Comparison of ENCODE assay signal across 24 cellular contexts in genomic region chrX:39750246-39750790, GRCh38.
DNase-seq lines count a peak whose midpoint lies in the region; ATAC-seq and TF ChIP-seq lines count a peak whose summit lies in the region.
"Had no signal": no experiment of that assay in that cellular context is flagged by ENCODE, and none has a peak within 500 bp of the region (broad histone marks: within the 10 kb centered on the region; RNA-seq: fewer than 3 reads in every experiment).

No MANE protein-coding gene starts in this region.

- intact Hi-C loops in activated CD8-positive, alpha-beta T cell treated with anti-CD3 and anti-CD28 coated beads for 36 hours (cut with micrococcal nuclease), result no loop called here
- intact Hi-C loops in gastrocnemius medialis (cut with DNase I; ENCODE audit: low total_unique reads), result no loop called here

- in situ Hi-C loops in gastrocnemius medialis (cut with MboI; ENCODE audit: low sequenced_read_pairs in 4 of 4), result no loop called here

- CTCF ChIA-PET in activated CD8-positive, alpha-beta T cell treated with anti-CD3 and anti-CD28 coated beads, Interleukin-2, amount 10 ng/mL, durations not matched to agents 7 days and 5 days (lab: Charles Lee), result no interaction called here
- CTCF ChIA-PET in activated CD8-positive, alpha-beta T cell treated with anti-CD3 and anti-CD28 coated beads for 36 hours (lab: Charles Lee), result interaction anchor here (0.9 kb wide), 1 partner anchor 524 kb away, joined by 3 read pairs; no protein-coding TSS in a partner anchor

- H3K27me3 ChIP-seq in Karpas-422 (ENCODE audit: low read length) (no peaks in the 10 kb centered on the region), gastrocnemius medialis (no peaks in the 10 kb centered on the region)
- H3K27me3 ChIP-seq: MG63, neural progenitor cell, right lobe of liver, uterus had no signal

- peak overlapping the region; percentile 64 to 65 for H3K27ac ChIP-seq in coronary artery
- no peak overlapping the region for H3K27ac ChIP-seq in Karpas-422 (ENCODE audit: low read length)
- no peak overlapping the region for H3K27ac ChIP-seq in gastrocnemius medialis
- H3K27ac ChIP-seq: neural progenitor cell, right lobe of liver, RWPE1, SK-N-MC, uterus had no signal

- H3K36me3 Mint-ChIP-seq in activated CD8-positive, alpha-beta T cell treated with anti-CD3 and anti-CD28 coated beads, Interleukin-2, amount 10 ng/mL, durations not matched to agents 7 days and 5 days (ENCODE audit: low read depth), result no peaks in the 10 kb centered on the region
- no peaks in the 10 kb centered on the region for H3K36me3 Mint-ChIP-seq in activated CD8-positive, alpha-beta T cell treated with anti-CD3 and anti-CD28 coated beads for 36 hours (ENCODE audit: low read depth)
- H3K36me3 Mint-ChIP-seq: memory B cell, neural progenitor cell had no signal

- H3K27me3 Mint-ChIP-seq in activated CD8-positive, alpha-beta T cell treated with anti-CD3 and anti-CD28 coated beads, Interleukin-2, amount 10 ng/mL, durations not matched to agents 7 days and 5 days (ENCODE audit: low read depth), result no peaks in the 10 kb centered on the region
- H3K27me3 Mint-ChIP-seq in activated CD8-positive, alpha-beta T cell treated with anti-CD3 and anti-CD28 coated beads for 36 hours, result no peaks in the 10 kb centered on the region
- H3K27me3 Mint-ChIP-seq: activated CD4-positive, alpha-beta T cell treated with anti-CD3 and anti-CD28 coated beads for 36 hours; memory B cell had no signal

- H3K4me2 ChIP-seq in Karpas-422 (ENCODE audit: low read depth, low read length, poor library complexity, severe bottlenecking), result no peak overlapping the region
- H3K4me2 ChIP-seq: neural progenitor cell had no signal

- POLR2A ChIA-PET in activated CD8-positive, alpha-beta T cell treated with anti-CD3 and anti-CD28 coated beads, Interleukin-2, amount 10 ng/mL, durations not matched to agents 7 days and 5 days (lab: Charles Lee), result interaction anchor here (0.9 kb wide), 1 partner anchor 86 kb away, joined by 3 read pairs; no protein-coding TSS in a partner anchor
- POLR2A ChIA-PET in activated CD8-positive, alpha-beta T cell treated with anti-CD3 and anti-CD28 coated beads for 36 hours (lab: Charles Lee), result no interaction called here

- H3K9me3 Mint-ChIP-seq in activated CD8-positive, alpha-beta T cell treated with anti-CD3 and anti-CD28 coated beads, Interleukin-2, amount 10 ng/mL, durations not matched to agents 7 days and 5 days (ENCODE audit: insufficient read depth), result no peaks in the 10 kb centered on the region
- H3K9me3 Mint-ChIP-seq in activated CD8-positive, alpha-beta T cell treated with anti-CD3 and anti-CD28 coated beads for 36 hours, result no peaks in the 10 kb centered on the region
- H3K9me3 Mint-ChIP-seq: activated T-cell treated with anti-CD3 and anti-CD28 coated beads, Interleukin-2, amount 50 U/mL, for 24 hours; memory B cell had no signal

- H4K20me1 ChIP-seq in Karpas-422 (ENCODE audit: insufficient read depth, low read depth, low read length), result no peaks in the 10 kb centered on the region

- H3K9me2 ChIP-seq in Karpas-422 (replicated peaks; ENCODE audit: insufficient read depth, low read length), result no peaks in the 10 kb centered on the region

- H3K9me3 ChIP-seq in Karpas-422 (ENCODE audit: low read length), result no peaks in the 10 kb centered on the region
- no peaks in the 10 kb centered on the region for H3K9me3 ChIP-seq in gastrocnemius medialis
- H3K9me3 ChIP-seq: Caco-2, MG63, right lobe of liver, uterus had no signal

- TF ChIP-seq POLR2A in NB4 (IDR thresholded peaks at IDR 0.05; ENCODE audit: extremely low read depth, insufficient read length), result no peak
- TF ChIP-seq POLR2A in gastrocnemius medialis (IDR thresholded peaks at IDR 0.05), result no peak

- DNase-seq in activated CD8-positive, alpha-beta T cell treated with anti-CD3 and anti-CD28 coated beads, Interleukin-2, amount 10 ng/mL, durations not matched to agents 7 days and 5 days, result no peak
- DNase-seq in activated CD8-positive, alpha-beta T cell treated with anti-CD3 and anti-CD28 coated beads for 36 hours, result no peak
- DNase-seq in NB4 (ENCODE audit: low read depth), result peak; percentile 50
- DNase-seq in coronary artery (ENCODE audit: low spot score), result no peak
- no peak for DNase-seq in Karpas-422
- no peak for DNase-seq in stimulated activated naive CD4-positive, alpha-beta T cell (lab: John Stamatoyannopoulos, UW)
- no peak for DNase-seq in gastrocnemius medialis
- DNase-seq: activated CD4-positive, alpha-beta T cell treated with anti-CD3 and anti-CD28 coated beads for 36 hours; activated gamma-delta T cell; activated T-cell treated with anti-CD3 and anti-CD28 coated beads, Interleukin-2, amount 50 U/mL, for 24 hours; Caco-2; DMS79; MG63; NCI-H2171 treated with DMSO at 0.1 percent for 48 hours; NCI-H510A treated with DMSO at 0.1 percent for 48 hours; right lobe of liver; stimulated activated naive B cell treated with anti-CD40 and anti-IgM and Interleukin-4, amounts not matched to agents 10 μg/mL and 1 μg/mL and 100 μg/mL, for 72 hours; uterus had no signal

- H3K36me3 ChIP-seq in Karpas-422 (ENCODE audit: insufficient read depth, low read length), result no peaks in the 10 kb centered on the region
- no peaks in the 10 kb centered on the region for H3K36me3 ChIP-seq in gastrocnemius medialis
- H3K36me3 ChIP-seq: MG63, neural progenitor cell, right lobe of liver, uterus had no signal

- ATAC-seq in activated CD8-positive, alpha-beta T cell treated with anti-CD3 and anti-CD28 coated beads, Interleukin-2, amount 10 ng/mL, durations not matched to agents 7 days and 5 days, result no peak
- ATAC-seq in activated CD8-positive, alpha-beta T cell treated with anti-CD3 and anti-CD28 coated beads for 36 hours, result no peak
- no peak for ATAC-seq in HG02588 (IDR thresholded peaks at IDR 0.05; ENCODE audit: unreplicated experiment)
- no peak for ATAC-seq in gastrocnemius medialis
- ATAC-seq: activated CD4-positive, alpha-beta T cell treated with anti-CD3 and anti-CD28 coated beads for 36 hours; left lobe of liver; right lobe of liver; stimulated activated naive B cell treated with anti-CD40 and anti-IgM and Interleukin-4, amounts not matched to agents 10 μg/mL and 1 μg/mL and 100 μg/mL, for 72 hours had no signal

- H3K4me1 ChIP-seq in Karpas-422 (ENCODE audit: low read length), result no peaks in the 10 kb centered on the region
- peaks cover 0 to 2% of the 10 kb centered on the region in 2 donors for H3K4me1 ChIP-seq in gastrocnemius medialis
- H3K4me1 ChIP-seq: uterus had no signal

- peak overlapping the region; percentile 74 for H3K27ac Mint-ChIP-seq in activated CD8-positive, alpha-beta T cell treated with anti-CD3 and anti-CD28 coated beads, Interleukin-2, amount 10 ng/mL, durations not matched to agents 7 days and 5 days
- no peak overlapping the region for H3K27ac Mint-ChIP-seq in activated CD8-positive, alpha-beta T cell treated with anti-CD3 and anti-CD28 coated beads for 36 hours
- H3K27ac Mint-ChIP-seq: activated CD4-positive, alpha-beta T cell treated with anti-CD3 and anti-CD28 coated beads for 36 hours; activated T-cell treated with anti-CD3 and anti-CD28 coated beads, Interleukin-2, amount 50 U/mL, for 24 hours; memory B cell; neural progenitor cell; stimulated activated naive B cell treated with anti-CD40 and anti-IgM and Interleukin-4, amounts not matched to agents 10 μg/mL and 1 μg/mL and 100 μg/mL, for 72 hours had no signal

- H2AFZ ChIP-seq in Karpas-422 (ENCODE audit: low read length), result no peak overlapping the region
- H2AFZ ChIP-seq: neural progenitor cell had no signal

- H3K4me1 Mint-ChIP-seq in activated CD8-positive, alpha-beta T cell treated with anti-CD3 and anti-CD28 coated beads, Interleukin-2, amount 10 ng/mL, durations not matched to agents 7 days and 5 days (ENCODE audit: low read depth), result peaks cover 12% of the 10 kb centered on the region
- peaks cover 14% of the 10 kb centered on the region for H3K4me1 Mint-ChIP-seq in activated CD8-positive, alpha-beta T cell treated with anti-CD3 and anti-CD28 coated beads for 36 hours (ENCODE audit: low read depth)
- H3K4me1 Mint-ChIP-seq: memory B cell had no signal

- H3K4me3 Mint-ChIP-seq in activated CD8-positive, alpha-beta T cell treated with anti-CD3 and anti-CD28 coated beads, Interleukin-2, amount 10 ng/mL, durations not matched to agents 7 days and 5 days, result no peak overlapping the region
- no peak overlapping the region for H3K4me3 Mint-ChIP-seq in activated CD8-positive, alpha-beta T cell treated with anti-CD3 and anti-CD28 coated beads for 36 hours
- H3K4me3 Mint-ChIP-seq: activated CD4-positive, alpha-beta T cell treated with anti-CD3 and anti-CD28 coated beads for 36 hours; activated T-cell treated with anti-CD3 and anti-CD28 coated beads, Interleukin-2, amount 50 U/mL, for 24 hours; memory B cell; neural progenitor cell; stimulated activated naive B cell treated with anti-CD40 and anti-IgM and Interleukin-4, amounts not matched to agents 10 μg/mL and 1 μg/mL and 100 μg/mL, for 72 hours had no signal

- H3K4me3 ChIP-seq in NB4 (ENCODE audit: low read depth, low read length) (no peak overlapping the region), coronary artery (no peak overlapping the region), Karpas-422 (ENCODE audit: low read length) (no peak overlapping the region), gastrocnemius medialis (no peak overlapping the region)
- H3K4me3 ChIP-seq: MG63, neural progenitor cell, right lobe of liver, SK-N-MC, uterus had no signal

- H3K9ac ChIP-seq in Karpas-422 (ENCODE audit: low read length), result no peak overlapping the region
- H3K9ac ChIP-seq: neural progenitor cell had no signal

- TF ChIP-seq CTCF in activated CD8-positive, alpha-beta T cell treated with anti-CD3 and anti-CD28 coated beads for 36 hours (IDR thresholded peaks at IDR 0.05), result no peak
- no peak for TF ChIP-seq CTCF in NB4 (IDR thresholded peaks at IDR 0.05; ENCODE audit: low read depth, low read length)
- TF ChIP-seq CTCF in coronary artery (IDR thresholded peaks at IDR 0.05), result no peak
- TF ChIP-seq CTCF in gastrocnemius medialis (IDR thresholded peaks at IDR 0.05 in 4 of 5, conservative IDR thresholded peaks at IDR 0.05 in 1 of 5), result no peak

- H3K79me2 ChIP-seq in Karpas-422 (ENCODE audit: low read length), result no peaks in the 10 kb centered on the region

Comparison
In these comparisons a context has a peak if more than half of its experiments do, and no peak if none do; other contexts are left out.
1. H3K27ac ChIP-seq: peak in coronary artery (2 of 2); none in Karpas-422 (single experiment) and gastrocnemius medialis (0 of 4).